ENCODE assay signal across 6 cellular contexts in genomic region chr7:20501473-20501872, GRCh38.
DNase-seq lines count a peak whose midpoint lies in the region; ATAC-seq, FAIRE-seq and TF ChIP-seq lines count a peak whose summit lies in the region.
"Not testable (repeated sequence)": the region's sequence is repeated elsewhere in the genome, so short reads cannot be mapped to it uniquely, and the experiment has no call there.

No MANE protein-coding gene starts in this region.

- not testable (repeated sequence) for H3K4me2 ChIP-seq in K562 (ENCODE audit: insufficient read depth, low read length); H1 (ENCODE audit: insufficient read depth in 1 of 2, low read depth in 2 of 2, low read length in 2 of 2)

- H2BK5ac ChIP-seq in H1 (ENCODE audit: low read depth, low read length) = not testable (repeated sequence)

- not testable (repeated sequence) for H2BK15ac ChIP-seq in H1 (ENCODE audit: low read length)

- not testable (repeated sequence) for H2BK120ac ChIP-seq in H1 (replicated peaks; ENCODE audit: low read depth, low read length)

- not testable (repeated sequence) for H3K4ac ChIP-seq in H1 (replicated peaks; ENCODE audit: insufficient read length, low read depth, low read length)

- not testable (repeated sequence) for H4K91ac ChIP-seq in H1 (replicated peaks; ENCODE audit: insufficient read length, low read length)

- CTCF ChIA-PET in HEK293 (lab: Yijun Ruan, JAX); WTC11 (lab: Charles Lee); K562 (lab: Yijun Ruan, JAX; ENCODE audit: low intra/inter-chr PET ratio): not testable (repeated sequence)
- CTCF ChIA-PET in H1 (lab: Charles Lee; ENCODE audit: partially characterized antibody) = interaction anchor here (1.1 to 1.2 kb wide), 3 partner anchors 9 to 753 kb away, joined by 3 to 6 read pairs (median 3); no protein-coding TSS in a partner anchor

- H2BK20ac ChIP-seq in H1 (ENCODE audit: low read length) = not testable (repeated sequence)

- H2AK5ac ChIP-seq in H1 (ENCODE audit: low read depth, low read length) = not testable (repeated sequence)

- TF ChIP-seq RAD21 in K562 (CRISPR knock-in tag; conservative IDR thresholded peaks at IDR 0.05 in 1 of 2, IDR thresholded peaks at IDR 0.05 in 1 of 2); H1 (IDR thresholded peaks at IDR 0.05 in 1 of 2, conservative IDR thresholded peaks at IDR 0.05 in 1 of 2; ENCODE audit: low read depth in 2 of 2, low read length in 2 of 2): not testable (repeated sequence)

- ATAC-seq in SK-N-SH treated with all-trans-retinoic acid at 6 μM for 48 hours, WTC11, K562: not testable (repeated sequence)

- not testable (repeated sequence) for H4K5ac ChIP-seq in H1 (ENCODE audit: insufficient read length, low read depth, low read length)

- not testable (repeated sequence) for H3K4me3 ChIP-seq in HEK293 (ENCODE audit: low read depth, low read length); K562; H1 (ENCODE audit: extremely low read depth in 1 of 4, insufficient read depth in 2 of 4, low read depth in 3 of 4, low read length in 4 of 4)

- peaks cover 10% of the 10 kb centered on the region for H3K27me3 Mint-ChIP-seq in WTC11 (ENCODE audit: low read depth)

- 0% methylated on average over 3 of the region's 3 CpGs for WGBS in K562 (ENCODE audit: insufficient coverage, low coverage, missing lambda C conversion rate)
- WGBS in H1 (ENCODE audit: extremely low coverage in 1 of 2, insufficient coverage in 1 of 2, insufficient read length in 1 of 2, insufficient replicate concordance in 2 of 2, low coverage in 1 of 2, low lambda C conversion rate in 2 of 2, missing lambda C conversion rate in 1 of 2), 2 experiments = 90% methylated on average over 3 of the region's 3 CpGs; no CpG with 5 or more reads in 1 of the 2 experiments

- not testable (repeated sequence) for H3K23me2 ChIP-seq in H1 (ENCODE audit: low read depth, low read length)

- not testable (repeated sequence) for H3K27me3 ChIP-seq in K562 (ENCODE audit: control insufficient read depth in 2 of 2, insufficient read depth in 2 of 2, low read length in 2 of 2); H1 (replicated peaks in 1 of 4; ENCODE audit: control insufficient read depth in 3 of 4, extremely low read depth in 1 of 4, insufficient read depth in 3 of 4, low read length in 3 of 4)

- H2AFZ ChIP-seq in K562 (ENCODE audit: low read depth, low read length); H1 (ENCODE audit: low read length): not testable (repeated sequence)

- peaks cover 14% of the 10 kb centered on the region for H3K36me3 Mint-ChIP-seq in WTC11

- TF ChIP-seq CTCF in HEK293 (tag by site-specific recombination; IDR thresholded peaks at IDR 0.05); WTC11 (IDR thresholded peaks at IDR 0.05); K562 (IDR thresholded peaks at IDR 0.05 in 2 of 3, conservative IDR thresholded peaks at IDR 0.05 in 1 of 3; ENCODE audit: insufficient read depth in 2 of 3, low read depth in 1 of 3, low read length in 3 of 3); H1 (IDR thresholded peaks at IDR 0.05; ENCODE audit: control extremely low read depth in 1 of 3, insufficient read depth in 1 of 3, low read depth in 1 of 3, low read length in 3 of 3): not testable (repeated sequence)

- not testable (repeated sequence) for H3K9me1 ChIP-seq in K562 (ENCODE audit: control insufficient read depth, insufficient read depth, low read length)

- not testable (repeated sequence) for H3K36me3 ChIP-seq in HEK293 (ENCODE audit: control insufficient read depth in 2 of 2, insufficient read depth in 1 of 2, low read length in 2 of 2); K562 (ENCODE audit: control insufficient read depth, insufficient read depth, low read length); H1 (ENCODE audit: control insufficient read depth in 2 of 4, insufficient read depth in 4 of 4, low read length in 3 of 4)

- H4K8ac ChIP-seq in H1 (ENCODE audit: extremely low read depth, insufficient read depth, low read length) = not testable (repeated sequence)

- not testable (repeated sequence) for H2BK12ac ChIP-seq in H1 (ENCODE audit: low read depth, low read length)

- H3K56ac ChIP-seq in H1 (replicated peaks; ENCODE audit: insufficient read length, low read depth, low read length) = not testable (repeated sequence)

- H3K9me3 Mint-ChIP-seq in WTC11 = peaks cover 54% of the 10 kb centered on the region

- not testable (repeated sequence) for H3K9me3 ChIP-seq in HEK293 (ENCODE audit: control insufficient read depth, insufficient read depth, low read depth, low read length); K562 (replicated peaks; ENCODE audit: control insufficient read depth, insufficient read depth, low read depth, low read length); H1 (ENCODE audit: insufficient read depth in 2 of 2, low read depth in 1 of 2, low read length in 1 of 2)

- peak; percentile 41 for FAIRE-seq in H54 (lab: Jason Lieb, UNC)
- FAIRE-seq in K562 (lab: Jason Lieb, UNC); H1 (lab: Jason Lieb, UNC): not testable (repeated sequence)

- not testable (repeated sequence) for H3K18ac ChIP-seq in H1 (ENCODE audit: extremely low read depth, low read length)

- H3K79me2 ChIP-seq in K562 (ENCODE audit: control insufficient read depth, insufficient read depth, low read length); H1 (ENCODE audit: control insufficient read depth in 1 of 2, insufficient read depth in 2 of 2, low read length in 2 of 2): not testable (repeated sequence)

- not testable (repeated sequence) for H3K9ac ChIP-seq in K562 (ENCODE audit: insufficient read depth in 1 of 2, low read depth in 2 of 2, low read length in 2 of 2); H1 (replicated peaks in 1 of 4; ENCODE audit: extremely low read depth in 1 of 4, low read depth in 3 of 4, low read length in 3 of 4)

- not testable (repeated sequence) for H3K14ac ChIP-seq in H1 (ENCODE audit: insufficient read length)

- not testable (repeated sequence) for H3K4me1 Mint-ChIP-seq in WTC11

- not testable (repeated sequence) for BruUV-seq in K562 (replicated peaks; lab: Mats Ljungman, UMichigan)

- TF ChIP-seq EP300 in K562 (IDR thresholded peaks at IDR 0.05; ENCODE audit: low read length); H1 (IDR thresholded peaks at IDR 0.05; ENCODE audit: borderline replicate concordance in 1 of 2, low read depth in 2 of 2, low read length in 2 of 2): not testable (repeated sequence)

- not testable (repeated sequence) for H3K27ac Mint-ChIP-seq in WTC11

- in situ Hi-C loops in K562 (cut with MboI) = not testable (repeated sequence)

- H3K23ac ChIP-seq in H1 (ENCODE audit: insufficient read length) = not testable (repeated sequence)

- H4K20me1 ChIP-seq in K562 (replicated peaks; ENCODE audit: control insufficient read depth, insufficient read depth, low read length); H1 (replicated peaks in 1 of 2; ENCODE audit: control insufficient read depth in 1 of 2, insufficient read depth in 2 of 2, low read length in 2 of 2): not testable (repeated sequence)

- H3K4me1 ChIP-seq in HEK293 (ENCODE audit: control insufficient read depth, insufficient read depth, low read length); K562 (replicated peaks in 1 of 2; ENCODE audit: control insufficient read depth in 2 of 2, insufficient read depth in 2 of 2, low read length in 2 of 2); H1 (replicated peaks in 1 of 4; ENCODE audit: control insufficient read depth in 3 of 4, insufficient read depth in 4 of 4, low read length in 3 of 4): not testable (repeated sequence)

- POLR2A ChIA-PET in HEK293 (lab: Yijun Ruan, JAX); WTC11 (lab: Charles Lee); K562 (lab: Yijun Ruan, JAX); H1 (lab: Charles Lee; ENCODE audit: partially characterized antibody): not testable (repeated sequence)

- TF ChIP-seq POLR2A in H54 (IDR thresholded peaks at IDR 0.05; ENCODE audit: low read depth, low read length); K562 (conservative IDR thresholded peaks at IDR 0.05); H1 (IDR thresholded peaks at IDR 0.05; ENCODE audit: control extremely low read depth in 1 of 2, low read depth in 2 of 2, low read length in 2 of 2): not testable (repeated sequence)

- intact Hi-C loops in K562 (cut with micrococcal nuclease) = not testable (repeated sequence)

- not testable (repeated sequence) for DNase-seq in H54 (ENCODE audit: insufficient read length, low spot score); WTC11 (ENCODE audit: low spot score); K562 (ENCODE audit: extremely low read depth in 1 of 4, low spot score in 3 of 4); H1 (ENCODE audit: low read depth in 1 of 2, low spot score in 2 of 2)

- H3K27ac ChIP-seq in HEK293 (ENCODE audit: extremely low read depth, low read depth, low read length); K562 (ENCODE audit: extremely low read depth, low read depth, low read length); H1 (ENCODE audit: low read depth, low read length): not testable (repeated sequence)

- not testable (repeated sequence) for H3K79me1 ChIP-seq in H1 (ENCODE audit: low read depth, low read length)

- not testable (repeated sequence) for H3K4me3 Mint-ChIP-seq in WTC11

TF ChIP-seq in SK-N-SH treated with all-trans-retinoic acid at 6 μM for 48 hours, 23 proteins besides CTCF, POLR2A, EP300 and RAD21:
- peak; percentile 94 for TF ChIP-seq ZNF8 (CRISPR knock-in tag; IDR thresholded peaks at IDR 0.05)

TF ChIP-seq in WTC11, 78 proteins besides CTCF, POLR2A, EP300 and RAD21:
- 0 out of 2 replicates have a peak, but pooled peaks have one; percentile 34 for TF ChIP-seq GTF2I (CRISPR knock-in tag; conservative IDR thresholded peaks at IDR 0.05)

TF ChIP-seq in K562, 482 proteins besides CTCF, POLR2A, EP300 and RAD21:
- TF ChIP-seq RBM25 (IDR thresholded peaks at IDR 0.05; ENCODE audit: low read depth, low read length, severe bottlenecking) (peak; percentile 53), ZNF146 (CRISPR knock-in tag; IDR thresholded peaks at IDR 0.05; ENCODE audit: unreplicated experiment) (peak; percentile 94)

TF ChIP-seq in H1, 55 proteins besides CTCF, POLR2A, EP300 and RAD21:
- peak; percentile 73; the same call in 1 of the 2 replicates for TF ChIP-seq KDM1A (IDR thresholded peaks at IDR 0.05; ENCODE audit: borderline replicate concordance, low read length)
